ENCODE assay signal across 8 cellular contexts in genomic region chr22:50314455-50315288, GRCh38. TPM values are rescaled to one million over a fixed set of nuclear protein-coding genes. Genes with fewer than 3 reads are reported as not detected.
DNase-seq lines count a peak whose midpoint lies in the region; ATAC-seq lines count a peak whose summit lies in the region.

No MANE protein-coding gene starts in this region.

- peak; percentile 59 for ATAC-seq in GM21360 (IDR thresholded peaks at IDR 0.05; ENCODE audit: unreplicated experiment)

- H3K36me3 Mint-ChIP-seq in IgD-negative memory B cell = no peaks in the 10 kb centered on the region

- H3K9me3 Mint-ChIP-seq in IgD-negative memory B cell = no peaks in the 10 kb centered on the region

- DNase-seq in CMK (ENCODE audit: low read depth) = peak; percentile 77
- DNase-seq in activated CD4-positive, alpha-beta T cell treated with anti-CD3 and anti-CD28 coated beads, Interleukin-2, amount 50 U/mL, for 1 hour = peak; percentile 61
- peak; percentile 43 for DNase-seq in glomerular visceral epithelial cell (ENCODE audit: extremely low spot score)
- DNase-seq in stimulated activated CD4-positive, alpha-beta T cell treated with anti-CD3 and anti-CD28 coated beads, TNF-alpha, amount 100 ng/mL, for 4 hours (ENCODE audit: low read depth in 3 of 3) = peak; percentile 44 to 59 (median 53)
- no peak for DNase-seq in COLO668 (lab: John Stamatoyannopoulos, UW; ENCODE audit: unreplicated experiment)
- no peak for DNase-seq in NCI-H146 (lab: John Stamatoyannopoulos, UW)

- H3K4me3 Mint-ChIP-seq in IgD-negative memory B cell = peak overlapping the region; percentile 69 to 91 (median 77)

- H3K4me1 Mint-ChIP-seq in IgD-negative memory B cell = peaks cover 12 to 22% (median 13%) of the 10 kb centered on the region in 3 donors

- peak overlapping the region; percentile 76 to 89 (median 78) for H3K27ac Mint-ChIP-seq in IgD-negative memory B cell

- no peaks in the 10 kb centered on the region for H3K27me3 Mint-ChIP-seq in IgD-negative memory B cell

RNA-seq across cellular contexts. Expression of gene PLXNB2, which starts 7.2 kb away (rescaled TPM):
- 2.7 TPM for polyA plus RNA-seq in IgD-negative memory B cell

RNA-seq across cellular contexts. Expression of gene DENND6B, which starts 12.1 kb away (rescaled TPM):
- 1.2 TPM for polyA plus RNA-seq in IgD-negative memory B cell

RNA-seq across cellular contexts. Expression of gene PPP6R2, which starts 28.5 kb away (rescaled TPM):
- 27.0 TPM for polyA plus RNA-seq in IgD-negative memory B cell

RNA-seq across cellular contexts. Expression of gene MAPK11, which starts 44.5 kb away (rescaled TPM):
- polyA plus RNA-seq in IgD-negative memory B cell = 0.59 TPM

RNA-seq across cellular contexts. Expression of gene MAPK12, which starts 53.2 kb away (rescaled TPM):
- 0.94 TPM for polyA plus RNA-seq in IgD-negative memory B cell

Comparison
In these comparisons a context has a peak if more than half of its experiments do, and no peak if none do; other contexts are left out.
1. DNase-seq: peak in CMK (single experiment), activated CD4-positive, alpha-beta T cell treated with anti-CD3 and anti-CD28 coated beads, Interleukin-2, amount 50 U/mL, for 1 hour (single experiment), glomerular visceral epithelial cell (single experiment) and stimulated activated CD4-positive, alpha-beta T cell treated with anti-CD3 and anti-CD28 coated beads, TNF-alpha, amount 100 ng/mL, for 4 hours (3 of 3); none in COLO668 (single experiment) and NCI-H146 (single experiment).